Comparison of ENCODE assay signal across 16 cellular contexts in the genomic region with DNA sequence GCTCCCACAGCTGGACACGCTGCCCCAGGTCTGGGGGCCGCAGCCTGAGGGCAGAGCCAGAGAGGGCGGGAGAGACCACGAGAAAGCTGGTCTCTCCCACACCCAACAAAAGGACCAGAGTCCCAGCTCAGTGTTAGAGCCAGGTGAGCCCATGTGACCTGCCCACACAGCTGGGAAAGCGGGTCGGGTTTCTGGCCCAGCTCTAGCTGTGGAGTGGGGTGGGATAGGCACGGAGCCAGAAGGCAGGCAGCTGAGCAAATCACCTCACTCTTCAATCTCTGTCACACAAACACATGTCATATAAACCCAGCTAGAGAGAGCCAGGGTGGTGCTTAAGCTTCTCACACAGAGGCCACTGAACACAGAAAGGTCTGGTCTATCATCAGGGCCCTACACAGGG.
A peak's percentile ranks its signal among the peaks of the same experiment; 100 is the strongest.
DNase-seq lines count a peak whose midpoint lies in the region; ATAC-seq and TF ChIP-seq lines count a peak whose summit lies in the region.
"Had no signal": no experiment of that assay in that cellular context is flagged by ENCODE, and none has a peak within 500 bp of the region (broad histone marks: within the 10 kb centered on the region; RNA-seq: fewer than 3 reads in every experiment).

No MANE protein-coding gene starts in this region.

- DNase-seq in DMS153 treated with DMSO at 0.1 percent for 48 hours (lab: John Stamatoyannopoulos, UW; ENCODE audit: unreplicated experiment) (peak; percentile 84), NCI-H128 (lab: John Stamatoyannopoulos, UW; ENCODE audit: unreplicated experiment) (peak; percentile 64), NCI-H345 (lab: John Stamatoyannopoulos, UW) (peak; percentile 87), glomerular visceral epithelial cell (ENCODE audit: extremely low spot score) (peak; percentile 30), erythroblast (lab: John Stamatoyannopoulos, UW) (no peak)
- DNase-seq in stimulated activated CD8-positive, alpha-beta memory T cell treated with anti-CD3 and anti-CD28 coated beads, Interleukin-4, amount 100 ng/mL, for 48 hours = no peak
- DNase-seq: activated CD4-positive, alpha-beta memory T cell treated with anti-CD3 and anti-CD28 coated beads, Interleukin-2, amount 10 ng/mL, durations not matched to agents 7 days and 5 days; Caco-2; effector memory CD8-positive, alpha-beta T cell; left lung; pancreas; stimulated activated naive CD4-positive, alpha-beta T cell treated with Interleukin-2 at 50 U/mL for 16 hours had no signal

- TF ChIP-seq POLR2A in erythroblast (IDR thresholded peaks at IDR 0.05; ENCODE audit: low read length) = no peak

- ATAC-seq in HG02938 (IDR thresholded peaks at IDR 0.05; ENCODE audit: unreplicated experiment) = no peak
- no peak for ATAC-seq in HG02642 (IDR thresholded peaks at IDR 0.05; ENCODE audit: poor library complexity, unreplicated experiment)
- ATAC-seq: effector memory CD8-positive, alpha-beta T cell; K562; left lung; Panc1; pancreas had no signal

Comparison
In these comparisons a context has a peak if more than half of its experiments do, and no peak if none do; other contexts are left out.
1. DNase-seq: peak in DMS153 treated with DMSO at 0.1 percent for 48 hours (single experiment), NCI-H128 (single experiment), NCI-H345 (single experiment) and glomerular visceral epithelial cell (single experiment); none in stimulated activated CD8-positive, alpha-beta memory T cell treated with anti-CD3 and anti-CD28 coated beads, Interleukin-4, amount 100 ng/mL, for 48 hours (single experiment) and erythroblast (0 of 2).